In the genomic region with DNA sequence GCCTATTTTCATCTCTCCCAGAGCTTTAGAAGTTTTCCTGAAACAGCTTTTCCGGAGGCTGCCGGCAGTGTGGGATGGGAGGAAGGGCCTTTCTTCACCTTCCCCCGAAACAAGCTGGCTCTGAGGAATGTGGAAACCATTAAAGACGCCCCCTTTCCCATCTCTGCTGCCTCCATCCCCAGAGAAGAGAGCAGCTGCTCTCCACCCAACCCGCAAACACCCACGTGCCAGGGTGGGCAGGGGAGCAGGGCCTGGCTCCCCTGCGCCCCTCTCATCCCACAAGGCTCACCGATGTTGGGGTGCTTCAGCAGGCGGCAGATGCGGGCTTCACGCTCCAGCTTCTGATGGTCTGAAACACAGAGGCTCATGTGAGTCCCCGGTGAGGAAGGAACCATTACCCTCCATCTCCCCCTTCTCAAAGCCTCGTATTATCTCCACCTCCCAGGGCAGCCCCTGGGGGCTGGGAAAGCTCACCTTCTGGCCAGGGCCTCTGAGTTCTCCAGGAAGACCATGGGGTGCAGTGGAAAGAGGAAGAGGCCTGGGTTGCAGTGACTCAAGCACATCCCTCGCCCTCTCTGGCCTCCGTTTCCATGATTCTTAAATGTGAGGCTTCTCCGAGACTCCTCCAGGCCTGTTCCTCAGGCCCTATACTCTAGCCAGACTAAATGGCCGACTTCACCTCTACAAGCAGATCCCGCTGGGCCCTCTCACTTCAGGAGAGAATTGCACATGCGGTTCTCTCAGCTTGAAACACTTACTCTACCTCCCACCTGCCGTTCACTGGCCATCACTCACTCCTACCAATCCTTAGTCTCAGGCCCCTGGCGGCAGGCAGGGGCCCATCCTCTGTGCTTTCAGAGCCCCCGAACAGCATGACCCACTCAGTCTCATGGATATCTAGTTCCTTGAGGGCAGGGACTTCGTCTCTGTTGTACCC, we compare ENCODE assay signal across 3 cellular contexts.
TF ChIP-seq lines count a peak whose summit lies in the region.

No MANE protein-coding gene starts in this region.

TF ChIP-seq in SK-N-SH, 30 proteins besides CTCF, POLR2A, EP300 and RAD21:
- TF ChIP-seq, protein P1, sequence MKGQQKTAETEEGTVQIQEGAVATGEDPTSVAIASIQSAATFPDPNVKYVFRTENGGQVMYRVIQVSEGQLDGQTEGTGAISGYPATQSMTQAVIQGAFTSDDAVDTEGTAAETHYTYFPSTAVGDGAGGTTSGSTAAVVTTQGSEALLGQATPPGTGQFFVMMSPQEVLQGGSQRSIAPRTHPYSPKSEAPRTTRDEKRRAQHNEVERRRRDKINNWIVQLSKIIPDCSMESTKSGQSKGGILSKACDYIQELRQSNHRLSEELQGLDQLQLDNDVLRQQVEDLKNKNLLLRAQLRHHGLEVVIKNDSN (IDR thresholded peaks at IDR 0.05; ENCODE audit: borderline replicate concordance, low read depth): no peak
- TF ChIP-seq TAF1 (IDR thresholded peaks at IDR 0.05; ENCODE audit: borderline replicate concordance, low read depth, low read length) (no peak), TEAD4 (IDR thresholded peaks at IDR 0.05; ENCODE audit: borderline replicate concordance, insufficient read depth) (no peak), POLR2AphosphoS5 (IDR thresholded peaks at IDR 0.05; ENCODE audit: low read depth, low read length) (no peak), NRF1 (IDR thresholded peaks at IDR 0.05; ENCODE audit: low read depth, low read length) (no peak), SIN3A (IDR thresholded peaks at IDR 0.05; ENCODE audit: borderline replicate concordance, low read depth, low read length) (no peak), RFX5 (IDR thresholded peaks at IDR 0.05; ENCODE audit: low read length) (no peak), MXI1 (IDR thresholded peaks at IDR 0.05; ENCODE audit: low read depth, low read length) (no peak), JUND (IDR thresholded peaks at IDR 0.05) (no peak), GATA2 (CRISPR knock-in tag; IDR thresholded peaks at IDR 0.05) (no peak), YY1 (IDR thresholded peaks at IDR 0.05; ENCODE audit: low read depth) (no peak)
- TF ChIP-seq, protein P2, sequence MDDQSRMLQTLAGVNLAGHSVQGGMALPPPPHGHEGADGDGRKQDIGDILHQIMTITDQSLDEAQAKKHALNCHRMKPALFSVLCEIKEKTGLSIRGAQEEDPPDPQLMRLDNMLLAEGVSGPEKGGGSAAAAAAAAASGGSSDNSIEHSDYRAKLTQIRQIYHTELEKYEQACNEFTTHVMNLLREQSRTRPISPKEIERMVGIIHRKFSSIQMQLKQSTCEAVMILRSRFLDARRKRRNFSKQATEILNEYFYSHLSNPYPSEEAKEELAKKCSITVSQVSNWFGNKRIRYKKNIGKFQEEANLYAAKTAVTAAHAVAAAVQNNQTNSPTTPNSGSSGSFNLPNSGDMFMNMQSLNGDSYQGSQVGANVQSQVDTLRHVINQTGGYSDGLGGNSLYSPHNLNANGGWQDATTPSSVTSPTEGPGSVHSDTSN (IDR thresholded peaks at IDR 0.05): no peak
- TF ChIP-seq, protein P3, sequence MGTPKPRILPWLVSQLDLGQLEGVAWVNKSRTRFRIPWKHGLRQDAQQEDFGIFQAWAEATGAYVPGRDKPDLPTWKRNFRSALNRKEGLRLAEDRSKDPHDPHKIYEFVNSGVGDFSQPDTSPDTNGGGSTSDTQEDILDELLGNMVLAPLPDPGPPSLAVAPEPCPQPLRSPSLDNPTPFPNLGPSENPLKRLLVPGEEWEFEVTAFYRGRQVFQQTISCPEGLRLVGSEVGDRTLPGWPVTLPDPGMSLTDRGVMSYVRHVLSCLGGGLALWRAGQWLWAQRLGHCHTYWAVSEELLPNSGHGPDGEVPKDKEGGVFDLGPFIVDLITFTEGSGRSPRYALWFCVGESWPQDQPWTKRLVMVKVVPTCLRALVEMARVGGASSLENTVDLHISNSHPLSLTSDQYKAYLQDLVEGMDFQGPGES (IDR thresholded peaks at IDR 0.05; ENCODE audit: low read depth, low read length): no peak
- TF ChIP-seq, protein P4, sequence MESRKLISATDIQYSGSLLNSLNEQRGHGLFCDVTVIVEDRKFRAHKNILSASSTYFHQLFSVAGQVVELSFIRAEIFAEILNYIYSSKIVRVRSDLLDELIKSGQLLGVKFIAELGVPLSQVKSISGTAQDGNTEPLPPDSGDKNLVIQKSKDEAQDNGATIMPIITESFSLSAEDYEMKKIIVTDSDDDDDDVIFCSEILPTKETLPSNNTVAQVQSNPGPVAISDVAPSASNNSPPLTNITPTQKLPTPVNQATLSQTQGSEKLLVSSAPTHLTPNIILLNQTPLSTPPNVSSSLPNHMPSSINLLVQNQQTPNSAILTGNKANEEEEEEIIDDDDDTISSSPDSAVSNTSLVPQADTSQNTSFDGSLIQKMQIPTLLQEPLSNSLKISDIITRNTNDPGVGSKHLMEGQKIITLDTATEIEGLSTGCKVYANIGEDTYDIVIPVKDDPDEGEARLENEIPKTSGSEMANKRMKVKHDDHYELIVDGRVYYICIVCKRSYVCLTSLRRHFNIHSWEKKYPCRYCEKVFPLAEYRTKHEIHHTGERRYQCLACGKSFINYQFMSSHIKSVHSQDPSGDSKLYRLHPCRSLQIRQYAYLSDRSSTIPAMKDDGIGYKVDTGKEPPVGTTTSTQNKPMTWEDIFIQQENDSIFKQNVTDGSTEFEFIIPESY (IDR thresholded peaks at IDR 0.05; ENCODE audit: borderline replicate concordance, low read depth): no peak

TF ChIP-seq in SK-N-SH treated with all-trans-retinoic acid at 6 μM for 48 hours, 23 proteins besides CTCF, POLR2A, EP300 and RAD21 (continues in another document):
- TF ChIP-seq ESRRG (CRISPR knock-in tag; IDR thresholded peaks at IDR 0.05) (no peak), ISL1 (CRISPR knock-in tag; IDR thresholded peaks at IDR 0.05) (no peak), ZNF8 (CRISPR knock-in tag; IDR thresholded peaks at IDR 0.05) (no peak), ZNF70 (CRISPR knock-in tag; IDR thresholded peaks at IDR 0.05) (no peak), ARNTL (CRISPR knock-in tag; IDR thresholded peaks at IDR 0.05; ENCODE audit: borderline replicate concordance, low read depth) (no peak), CSDC2 (CRISPR knock-in tag; IDR thresholded peaks at IDR 0.05) (no peak), BACH2 (CRISPR knock-in tag; IDR thresholded peaks at IDR 0.05; ENCODE audit: borderline replicate concordance) (no peak), ZFP3 (CRISPR knock-in tag; IDR thresholded peaks at IDR 0.05) (no peak), ZNF565 (CRISPR knock-in tag; conservative IDR thresholded peaks at IDR 0.05; ENCODE audit: low read depth) (no peak), OSR1 (CRISPR knock-in tag; IDR thresholded peaks at IDR 0.05) (no peak), RARB (CRISPR knock-in tag; IDR thresholded peaks at IDR 0.05) (no peak)
- TF ChIP-seq, protein P5, sequence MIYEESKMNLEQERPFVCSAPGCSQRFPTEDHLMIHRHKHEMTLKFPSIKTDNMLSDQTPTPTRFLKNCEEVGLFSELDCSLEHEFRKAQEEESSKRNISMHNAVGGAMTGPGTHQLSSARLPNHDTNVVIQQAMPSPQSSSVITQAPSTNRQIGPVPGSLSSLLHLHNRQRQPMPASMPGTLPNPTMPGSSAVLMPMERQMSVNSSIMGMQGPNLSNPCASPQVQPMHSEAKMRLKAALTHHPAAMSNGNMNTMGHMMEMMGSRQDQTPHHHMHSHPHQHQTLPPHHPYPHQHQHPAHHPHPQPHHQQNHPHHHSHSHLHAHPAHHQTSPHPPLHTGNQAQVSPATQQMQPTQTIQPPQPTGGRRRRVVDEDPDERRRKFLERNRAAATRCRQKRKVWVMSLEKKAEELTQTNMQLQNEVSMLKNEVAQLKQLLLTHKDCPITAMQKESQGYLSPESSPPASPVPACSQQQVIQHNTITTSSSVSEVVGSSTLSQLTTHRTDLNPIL (CRISPR knock-in tag; IDR thresholded peaks at IDR 0.05; ENCODE audit: low read depth): no peak
- TF ChIP-seq, protein P6, sequence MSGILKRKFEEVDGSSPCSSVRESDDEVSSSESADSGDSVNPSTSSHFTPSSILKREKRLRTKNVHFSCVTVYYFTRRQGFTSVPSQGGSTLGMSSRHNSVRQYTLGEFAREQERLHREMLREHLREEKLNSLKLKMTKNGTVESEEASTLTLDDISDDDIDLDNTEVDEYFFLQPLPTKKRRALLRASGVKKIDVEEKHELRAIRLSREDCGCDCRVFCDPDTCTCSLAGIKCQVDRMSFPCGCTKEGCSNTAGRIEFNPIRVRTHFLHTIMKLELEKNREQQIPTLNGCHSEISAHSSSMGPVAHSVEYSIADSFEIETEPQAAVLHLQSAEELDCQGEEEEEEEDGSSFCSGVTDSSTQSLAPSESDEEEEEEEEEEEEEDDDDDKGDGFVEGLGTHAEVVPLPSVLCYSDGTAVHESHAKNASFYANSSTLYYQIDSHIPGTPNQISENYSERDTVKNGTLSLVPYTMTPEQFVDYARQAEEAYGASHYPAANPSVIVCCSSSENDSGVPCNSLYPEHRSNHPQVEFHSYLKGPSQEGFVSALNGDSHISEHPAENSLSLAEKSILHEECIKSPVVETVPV (CRISPR knock-in tag; IDR thresholded peaks at IDR 0.05): no peak
- TF ChIP-seq, protein P7, sequence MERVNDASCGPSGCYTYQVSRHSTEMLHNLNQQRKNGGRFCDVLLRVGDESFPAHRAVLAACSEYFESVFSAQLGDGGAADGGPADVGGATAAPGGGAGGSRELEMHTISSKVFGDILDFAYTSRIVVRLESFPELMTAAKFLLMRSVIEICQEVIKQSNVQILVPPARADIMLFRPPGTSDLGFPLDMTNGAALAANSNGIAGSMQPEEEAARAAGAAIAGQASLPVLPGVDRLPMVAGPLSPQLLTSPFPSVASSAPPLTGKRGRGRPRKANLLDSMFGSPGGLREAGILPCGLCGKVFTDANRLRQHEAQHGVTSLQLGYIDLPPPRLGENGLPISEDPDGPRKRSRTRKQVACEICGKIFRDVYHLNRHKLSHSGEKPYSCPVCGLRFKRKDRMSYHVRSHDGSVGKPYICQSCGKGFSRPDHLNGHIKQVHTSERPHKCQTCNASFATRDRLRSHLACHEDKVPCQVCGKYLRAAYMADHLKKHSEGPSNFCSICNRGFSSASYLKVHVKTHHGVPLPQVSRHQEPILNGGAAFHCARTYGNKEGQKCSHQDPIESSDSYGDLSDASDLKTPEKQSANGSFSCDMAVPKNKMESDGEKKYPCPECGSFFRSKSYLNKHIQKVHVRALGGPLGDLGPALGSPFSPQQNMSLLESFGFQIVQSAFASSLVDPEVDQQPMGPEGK (CRISPR knock-in tag; IDR thresholded peaks at IDR 0.05; ENCODE audit: borderline replicate concordance): no peak

TF ChIP-seq in HEK293T, 16 proteins besides CTCF, POLR2A, EP300 and RAD21:
- no peak for TF ChIP-seq FOXA1 (IDR thresholded peaks at IDR 0.05)
- TF ChIP-seq CTBP1 (IDR thresholded peaks at IDR 0.05; ENCODE audit: borderline replicate concordance): no peak
- no peak for TF ChIP-seq NFRKB (IDR thresholded peaks at IDR 0.05)
- TF ChIP-seq FOXM1 (IDR thresholded peaks at IDR 0.05; ENCODE audit: borderline replicate concordance): no peak
- no peak for TF ChIP-seq LEF1 (IDR thresholded peaks at IDR 0.05; ENCODE audit: borderline replicate concordance)
- TF ChIP-seq ELF4 (IDR thresholded peaks at IDR 0.05): no peak
- no peak for TF ChIP-seq TARDBP (IDR thresholded peaks at IDR 0.05)
- no peak for TF ChIP-seq HDGF (IDR thresholded peaks at IDR 0.05; ENCODE audit: borderline replicate concordance)
- TF ChIP-seq FOXK2 (IDR thresholded peaks at IDR 0.05): no peak
- no peak for TF ChIP-seq SUZ12 (IDR thresholded peaks at IDR 0.05)
- no peak for TF ChIP-seq ARNT (IDR thresholded peaks at IDR 0.05)
- TF ChIP-seq SP1 (IDR thresholded peaks at IDR 0.05): no peak
